ENCODE assay signal across 6 cellular contexts in the genomic region with DNA sequence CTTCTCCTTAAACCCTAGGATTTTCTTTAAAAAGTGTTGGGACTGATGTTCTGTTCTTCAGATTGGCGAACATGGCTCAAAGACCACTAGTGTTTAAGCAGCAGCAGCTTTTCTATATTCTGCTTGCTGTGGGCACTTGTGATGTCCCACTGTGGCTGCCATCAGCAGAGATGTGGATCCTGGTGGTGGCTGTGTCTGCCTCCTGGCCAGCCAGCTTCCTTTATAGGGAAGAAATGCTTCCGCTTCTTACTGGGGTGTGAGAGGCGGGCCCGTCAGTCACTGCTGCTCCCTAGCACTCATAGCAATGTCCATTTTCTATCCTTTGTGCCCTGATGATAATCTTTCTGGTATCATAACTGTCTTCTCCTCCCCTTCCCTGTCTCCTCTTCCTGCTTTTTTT.
"Had no signal": no experiment of that assay in that cellular context is flagged by ENCODE, and none has a peak within 500 bp of the region (broad histone marks: within the 10 kb centered on the region; RNA-seq: fewer than 3 reads in every experiment).

No MANE protein-coding gene starts in this region.

- H3K27ac Mint-ChIP-seq: H9 had no signal

- H3K4me3 ChIP-seq: K562 had no signal

- H3K4me3 Mint-ChIP-seq: H9 had no signal

- H3K4me1 Mint-ChIP-seq: H9 had no signal

- ATAC-seq: K562 had no signal

- DNase-seq: GOT3, H9, HCEC 1CT, IMR-90, KG1 had no signal

- H3K9me3 Mint-ChIP-seq: H9 had no signal
